Comparison of ENCODE assay signal across 9 cellular contexts in the genomic region with DNA sequence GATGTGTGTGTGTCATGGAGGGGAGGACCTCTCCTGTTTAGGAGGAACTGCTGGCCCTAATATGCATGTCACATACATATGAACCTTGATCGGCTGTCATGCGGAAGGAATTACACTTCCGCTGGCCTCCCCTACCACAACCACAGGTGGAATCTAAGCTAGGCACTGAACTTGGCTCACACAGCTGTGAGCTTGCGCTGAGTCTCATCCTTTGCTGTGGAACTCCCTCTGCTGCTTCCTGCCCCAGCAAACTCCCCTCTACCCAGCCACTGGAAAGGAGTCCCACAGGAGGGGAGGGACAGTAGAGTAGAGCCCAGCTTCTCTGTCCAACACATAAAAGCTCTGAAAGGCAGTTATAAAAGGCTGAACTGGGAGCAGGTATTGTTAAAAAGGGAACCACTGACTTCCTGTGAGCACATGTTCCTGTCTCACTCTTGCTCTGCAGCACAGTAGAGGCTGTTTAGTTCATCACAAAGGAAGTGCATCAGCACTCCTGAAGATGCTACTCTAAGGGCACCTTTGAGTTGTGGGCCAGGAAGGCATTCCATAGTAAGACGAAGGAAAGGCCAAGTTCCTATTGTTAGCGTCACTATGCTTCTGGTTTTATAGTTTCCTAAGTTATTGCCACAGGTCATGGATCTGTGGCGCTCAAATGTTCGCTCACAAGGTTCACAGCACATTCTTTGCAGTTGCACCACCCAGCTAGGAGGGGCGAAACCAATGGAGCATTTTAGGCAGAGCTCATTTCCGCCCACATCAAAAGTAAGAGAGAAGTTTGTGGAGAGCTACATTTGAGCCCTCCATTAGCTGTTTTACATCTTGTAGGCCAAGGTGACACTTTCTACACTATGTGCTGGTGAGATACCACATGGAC. TPM values are rescaled to one million over a fixed set of nuclear protein-coding genes. Genes with fewer than 3 reads are reported as not detected.
DNase-seq lines count a peak whose midpoint lies in the region; ATAC-seq and TF ChIP-seq lines count a peak whose summit lies in the region.
"Had no signal": no experiment of that assay in that cellular context is flagged by ENCODE, and none has a peak within 500 bp of the region (broad histone marks: within the 10 kb centered on the region; RNA-seq: fewer than 3 reads in every experiment).

No MANE protein-coding gene starts in this region.

- H3K27me3 ChIP-seq in heart right ventricle, result no peaks in the 10 kb centered on the region
- no peaks in the 10 kb centered on the region for H3K27me3 ChIP-seq in PC-9 (ENCODE audit: insufficient read depth, low read depth)

- no TSS peak for BruUV-seq in PC-9 (replicated peaks; lab: Mats Ljungman, UMichigan)

- H3K4me2 ChIP-seq in PC-9, result no peak overlapping the region

- no peaks in the 10 kb centered on the region for H4K20me1 ChIP-seq in PC-9 (ENCODE audit: insufficient read depth)

- WGBS in heart right ventricle, 2 donors, result 81 to 85% methylated on average over 10 of the region's 10 CpGs

- TF ChIP-seq CTCF in heart right ventricle (IDR thresholded peaks at IDR 0.05) (no peak), PC-9 (conservative IDR thresholded peaks at IDR 0.05) (no peak)

- ATAC-seq in GM19372 (IDR thresholded peaks at IDR 0.05; ENCODE audit: low read depth, unreplicated experiment), result peak; percentile 54
- peak; percentile 60 for ATAC-seq in HG03280 (IDR thresholded peaks at IDR 0.05; ENCODE audit: unreplicated experiment)
- peak; percentile 66 to 68 for ATAC-seq in activated CD4-positive, CD25-positive, alpha-beta regulatory T cell treated with anti-CD3 and anti-CD28 coated beads, Interleukin-2, amount 50 U/mL, for 24 hours
- ATAC-seq in heart right ventricle, result peak in 6 of 8 donors; percentile 39 to 71 (median 48)

- H3K27ac ChIP-seq in heart right ventricle (peak overlapping the region in 1 of 10 donors; percentile 87), PC-9 (no peak overlapping the region)

- DNase-seq in heart right ventricle, result no peak
- peak; percentile 55 to 56 for DNase-seq in stimulated activated CD8-positive, alpha-beta memory T cell treated with anti-CD3 and anti-CD28 coated beads, Interleukin-7, amount 100 ng/mL, for 4 hours (ENCODE audit: low read depth in 2 of 2)
- no peak for DNase-seq in NCI-H2029 (lab: John Stamatoyannopoulos, UW)
- DNase-seq in PC-9, result no peak
- DNase-seq in NCI-H128 (lab: John Stamatoyannopoulos, UW; ENCODE audit: unreplicated experiment), result no peak

- H3K9me3 ChIP-seq in heart right ventricle (no peaks in the 10 kb centered on the region), PC-9 (ENCODE audit: insufficient read depth, low read depth) (no peaks in the 10 kb centered on the region)

- no peaks in the 10 kb centered on the region for H3K79me2 ChIP-seq in PC-9 (ENCODE audit: low read depth)

- no peaks in the 10 kb centered on the region for H3K36me3 ChIP-seq in heart right ventricle
- H3K36me3 ChIP-seq in PC-9 (ENCODE audit: low read depth), result no peaks in the 10 kb centered on the region

- H3K4me3 ChIP-seq in heart right ventricle (no peak overlapping the region), PC-9 (no peak overlapping the region)

- POLR2A ChIA-PET in PC-9 (lab: Charles Lee; ENCODE audit: unreplicated experiment), result no interaction called here

- H2AFZ ChIP-seq in PC-9, result no peak overlapping the region

- intact Hi-C loops in heart right ventricle (cut with DNase I), result no loop called here
- intact Hi-C loops in PC-9 (cut with micrococcal nuclease; ENCODE audit: unreplicated experiment), result no loop called here

- CTCF ChIA-PET in PC-9 (lab: Charles Lee), result no interaction called here

- H3K9me2 ChIP-seq in PC-9 (ENCODE audit: insufficient read depth), result no peaks in the 10 kb centered on the region

- no peaks in the 10 kb centered on the region for H3F3A ChIP-seq in PC-9 (ENCODE audit: insufficient read depth, low read depth)

- H3K4me1 ChIP-seq in heart right ventricle, result peaks cover 0 to 42% (median 0%) of the 10 kb centered on the region in 9 donors
- no peaks in the 10 kb centered on the region for H3K4me1 ChIP-seq in PC-9 (replicated peaks; ENCODE audit: insufficient read depth)

RNA-seq across cellular contexts. Expression of a gene that starts 17.7 kb away (rescaled TPM):
- 10 to 100 TPM in 2 of 10 donors, 1 to 10 TPM in 8; 2.4 to 62.7 (median 5.6) TPM for total RNA-seq in heart right ventricle
- polyA plus RNA-seq in heart right ventricle, result 1 to 10 TPM; 1.0 to 1.4 TPM
- total RNA-seq in PC-9 (2021), result 0.58 and 0.79 TPM in 2 replicates
- total RNA-seq: pulmonary artery endothelial cell had no signal

Comparison
In these comparisons a context has a peak if more than half of its experiments do, and no peak if none do; other contexts are left out.
1. DNase-seq: peak in stimulated activated CD8-positive, alpha-beta memory T cell treated with anti-CD3 and anti-CD28 coated beads, Interleukin-7, amount 100 ng/mL, for 4 hours (2 of 2); none in heart right ventricle (0 of 2), NCI-H2029 (single experiment), PC-9 (0 of 2) and NCI-H128 (single experiment).
2. Peak in every context shown above with its lines, with median percentiles within 50 percentile points of each other: ATAC-seq.